Comparison of ENCODE assay signal across 13 cellular contexts in genomic region chr15:61702224-61703120, GRCh38.
A peak's percentile ranks its signal among the peaks of the same experiment; 100 is the strongest.
DNase-seq lines count a peak whose midpoint lies in the region; ATAC-seq, FAIRE-seq and TF ChIP-seq lines count a peak whose summit lies in the region.
"Had no signal": no experiment of that assay in that cellular context is flagged by ENCODE, and none has a peak within 500 bp of the region (broad histone marks: within the 10 kb centered on the region; RNA-seq: fewer than 3 reads in every experiment).

No MANE protein-coding gene starts in this region.

- in situ Hi-C loops in K562 (cut with MboI), result no loop called here

- H4K20me1 ChIP-seq in K562 (replicated peaks; ENCODE audit: control insufficient read depth, insufficient read depth, low read length), result no peaks in the 10 kb centered on the region

- peaks cover 5 to 11% of the 10 kb centered on the region in 2 donors for H3K4me1 Mint-ChIP-seq in natural killer cell
- H3K4me1 Mint-ChIP-seq: activated naive CD8-positive, alpha-beta T cell treated with anti-CD3 and anti-CD28 coated beads, Interleukin-2, amount 10 ng/mL, durations not matched to agents 7 days and 5 days had no signal

- POLR2A ChIA-PET in K562 (lab: Yijun Ruan, JAX), result no interaction called here

- TF ChIP-seq EP300 in K562 (IDR thresholded peaks at IDR 0.05; ENCODE audit: low read length) (no peak), ovary (IDR thresholded peaks at IDR 0.05) (no peak)

- TF ChIP-seq CTCF in K562 (IDR thresholded peaks at IDR 0.05 in 2 of 3, conservative IDR thresholded peaks at IDR 0.05 in 1 of 3; ENCODE audit: insufficient read depth in 2 of 3, low read depth in 1 of 3, low read length in 3 of 3), result no peak
- no peak for TF ChIP-seq CTCF in mucosa of descending colon (IDR thresholded peaks at IDR 0.05)
- TF ChIP-seq CTCF in natural killer cell (IDR thresholded peaks at IDR 0.05), result no peak
- no peak for TF ChIP-seq CTCF in ovary (IDR thresholded peaks at IDR 0.05)

- H3K9me3 Mint-ChIP-seq in natural killer cell, result no peaks in the 10 kb centered on the region
- H3K9me3 Mint-ChIP-seq: CD4-positive, alpha-beta T cell had no signal

- H3K36me3 Mint-ChIP-seq in natural killer cell, result no peaks in the 10 kb centered on the region
- H3K36me3 Mint-ChIP-seq: activated naive CD8-positive, alpha-beta T cell treated with anti-CD3 and anti-CD28 coated beads, Interleukin-2, amount 10 ng/mL, durations not matched to agents 7 days and 5 days had no signal

- H3K9me1 ChIP-seq in K562 (ENCODE audit: control insufficient read depth, insufficient read depth, low read length), result no peaks in the 10 kb centered on the region

- H3K4me2 ChIP-seq in K562 (ENCODE audit: insufficient read depth, low read length), result no peak overlapping the region

- BruUV-seq in K562 (replicated peaks; lab: Mats Ljungman, UMichigan), result no TSS peak

- H3K4me3 ChIP-seq in K562 (no peak overlapping the region), mucosa of descending colon (no peak overlapping the region), ovary (no peak overlapping the region)
- H3K4me3 ChIP-seq: coronary artery, sigmoid colon had no signal

- H3K27me3 ChIP-seq in K562 (ENCODE audit: control insufficient read depth in 2 of 2, insufficient read depth in 2 of 2, low read length in 2 of 2) (no peaks in the 10 kb centered on the region; a peak in 2 of 5 replicates), ovary (no peaks in the 10 kb centered on the region)
- H3K27me3 ChIP-seq: sigmoid colon had no signal

- H3K4me3 Mint-ChIP-seq in natural killer cell, result no peak overlapping the region
- H3K4me3 Mint-ChIP-seq: activated naive CD8-positive, alpha-beta T cell treated with anti-CD3 and anti-CD28 coated beads, Interleukin-2, amount 10 ng/mL, durations not matched to agents 7 days and 5 days; CD4-positive, alpha-beta T cell had no signal

- peaks cover 0 to 7% of the 10 kb centered on the region in 2 donors for H3K27me3 Mint-ChIP-seq in natural killer cell (ENCODE audit: low read depth in 2 of 2)

- no peaks in the 10 kb centered on the region for H3K9me3 ChIP-seq in K562 (replicated peaks; ENCODE audit: control insufficient read depth, insufficient read depth, low read depth, low read length)
- no peaks in the 10 kb centered on the region for H3K9me3 ChIP-seq in mucosa of descending colon
- H3K9me3 ChIP-seq in ovary, result no peaks in the 10 kb centered on the region
- H3K9me3 ChIP-seq: sigmoid colon had no signal

- CTCF ChIA-PET in K562 (lab: Yijun Ruan, JAX; ENCODE audit: low intra/inter-chr PET ratio), result no interaction called here

- intact Hi-C loops in K562 (cut with micrococcal nuclease), result loop anchor here (10.0 kb wide), 1 partner anchor 132 kb away; no protein-coding TSS in a partner anchor
- intact Hi-C loops in mucosa of descending colon (cut with DNase I, micrococcal nuclease), result no loop called here
- intact Hi-C loops in natural killer cell (cut with micrococcal nuclease), result no loop called here
- intact Hi-C loops in ovary (cut with DNase I), result no loop called here

- no peak for TF ChIP-seq RAD21 in K562 (CRISPR knock-in tag; conservative IDR thresholded peaks at IDR 0.05 in 1 of 2, IDR thresholded peaks at IDR 0.05 in 1 of 2)

- TF ChIP-seq POLR2A in K562 (conservative IDR thresholded peaks at IDR 0.05), result no peak
- no peak for TF ChIP-seq POLR2A in ovary (IDR thresholded peaks at IDR 0.05)

- FAIRE-seq in K562 (lab: Jason Lieb, UNC), result no peak

- H3K36me3 ChIP-seq in K562 (ENCODE audit: control insufficient read depth, insufficient read depth, low read length) (no peaks in the 10 kb centered on the region), mucosa of descending colon (ENCODE audit: low read depth) (no peaks in the 10 kb centered on the region), ovary (no peaks in the 10 kb centered on the region)
- H3K36me3 ChIP-seq: sigmoid colon had no signal

- no peaks in the 10 kb centered on the region for H3K79me2 ChIP-seq in K562 (ENCODE audit: control insufficient read depth, insufficient read depth, low read length)

- WGBS in K562 (ENCODE audit: insufficient coverage, low coverage, missing lambda C conversion rate), result 3% methylated on average over 4 of the region's 4 CpGs
- 46 to 60% (median 50%) methylated on average over 4 of the region's 4 CpGs for WGBS in ovary, 3 donors

- ATAC-seq in K562 (no peak), mucosa of descending colon (peak; percentile 70), natural killer cell (no peak), GM21423 (IDR thresholded peaks at IDR 0.05; ENCODE audit: unreplicated experiment) (no peak)

- no peak overlapping the region for H3K27ac ChIP-seq in K562 (ENCODE audit: extremely low read depth, low read depth, low read length)
- no peak overlapping the region for H3K27ac ChIP-seq in ovary
- H3K27ac ChIP-seq: coronary artery, sigmoid colon had no signal

- H3K9ac ChIP-seq in K562 (ENCODE audit: insufficient read depth in 1 of 2, low read depth in 2 of 2, low read length in 2 of 2), result no peak overlapping the region

- no peak overlapping the region for H2AFZ ChIP-seq in K562 (ENCODE audit: low read depth, low read length)

- H3K4me1 ChIP-seq in K562 (replicated peaks in 1 of 2; ENCODE audit: control insufficient read depth in 2 of 2, insufficient read depth in 2 of 2, low read length in 2 of 2) (no peaks in the 10 kb centered on the region), mucosa of descending colon (ENCODE audit: low read depth) (peaks cover 5% of the 10 kb centered on the region), ovary (ENCODE audit: insufficient read depth) (no peaks in the 10 kb centered on the region)
- H3K4me1 ChIP-seq: sigmoid colon had no signal

- DNase-seq in DMS53 treated with DMSO at 0.1 percent for 48 hours (lab: John Stamatoyannopoulos, UW; ENCODE audit: unreplicated experiment) (peak; percentile 66), NCI-H1105 treated with DMSO at 0.1 percent for 48 hours (lab: John Stamatoyannopoulos, UW) (peak; percentile 65), K562 (ENCODE audit: extremely low read depth in 1 of 4, low spot score in 3 of 4) (no peak), mucosa of descending colon (peak in 1 of 3 donors; percentile 5), HCEC 1CT (no peak), natural killer cell (no peak), ovary (no peak)
- DNase-seq: activated CD4-positive, CD25-positive, alpha-beta regulatory T cell treated with anti-CD3 and anti-CD28 coated beads, Interleukin-2, amount 50 U/mL, for 72 hours; activated naive CD8-positive, alpha-beta T cell treated with anti-CD3 and anti-CD28 coated beads, Interleukin-2, amount 10 ng/mL, durations not matched to agents 7 days and 5 days; CD4-positive, alpha-beta T cell; sigmoid colon had no signal

- no peak overlapping the region for H3K27ac Mint-ChIP-seq in natural killer cell
- H3K27ac Mint-ChIP-seq: activated naive CD8-positive, alpha-beta T cell treated with anti-CD3 and anti-CD28 coated beads, Interleukin-2, amount 10 ng/mL, durations not matched to agents 7 days and 5 days; CD4-positive, alpha-beta T cell had no signal

TF ChIP-seq in K562, 482 proteins besides CTCF, POLR2A, EP300 and RAD21:
- TF ChIP-seq MAFG (tag; conservative IDR thresholded peaks at IDR 0.05), result peak; percentile 35; the same call in 1 of the 2 replicates
- no peak for TF ChIP-seq ZFP91 (CRISPR knock-in tag; IDR thresholded peaks at IDR 0.05)
- TF ChIP-seq CLOCK (CRISPR knock-in tag; IDR thresholded peaks at IDR 0.05; ENCODE audit: borderline replicate concordance), result no peak
- TF ChIP-seq TCF3 (CRISPR knock-in tag; IDR thresholded peaks at IDR 0.05), result no peak
TF ChIP-seq in K562: peak in this region for 1.

Comparison
In these comparisons a context has a peak if more than half of its experiments do, and no peak if none do; other contexts are left out.
1. DNase-seq: peak in DMS53 treated with DMSO at 0.1 percent for 48 hours (single experiment) and NCI-H1105 treated with DMSO at 0.1 percent for 48 hours (single experiment); none in K562 (0 of 4), HCEC 1CT (single experiment), natural killer cell (single experiment) and ovary (0 of 5).